ENCODE assay signal across 8 cellular contexts in genomic region chrX:10110984-10111363, GRCh38.
A peak's percentile ranks its signal among the peaks of the same experiment; 100 is the strongest.
DNase-seq lines count a peak whose midpoint lies in the region; ATAC-seq lines count a peak whose summit lies in the region.

No MANE protein-coding gene starts in this region.

- ATAC-seq in GM21526 (IDR thresholded peaks at IDR 0.05; ENCODE audit: low FRiP score, unreplicated experiment): peak; percentile 39
- no peak for ATAC-seq in GM21360 (IDR thresholded peaks at IDR 0.05; ENCODE audit: unreplicated experiment)
- ATAC-seq in GM19455 (IDR thresholded peaks at IDR 0.05; ENCODE audit: unreplicated experiment): no peak

- DNase-seq in T-helper 1 cell (peak in 4 of 5 donors; percentile 22 to 72 (median 46)), HuH-7 (ENCODE audit: low spot score) (no peak), NCI-H774 (lab: John Stamatoyannopoulos, UW) (no peak)
- peak; percentile 80 for DNase-seq in central memory CD4-positive, alpha-beta T cell
- peak; percentile 78 for DNase-seq in stimulated activated CD4-positive, alpha-beta T cell treated with anti-CD3 and anti-CD28 coated beads, Interleukin-4, amount 100 ng/mL, for 24 hours

Comparison
In these comparisons a context has a peak if more than half of its experiments do, and no peak if none do; other contexts are left out.
1. DNase-seq: peak in T-helper 1 cell (4 of 5), central memory CD4-positive, alpha-beta T cell (single experiment) and stimulated activated CD4-positive, alpha-beta T cell treated with anti-CD3 and anti-CD28 coated beads, Interleukin-4, amount 100 ng/mL, for 24 hours (single experiment); none in HuH-7 (single experiment) and NCI-H774 (single experiment).